25 cellular contexts compared by ENCODE assay signal in genomic region chr5:110815916-110816605, GRCh38.
DNase-seq lines count a peak whose midpoint lies in the region; ATAC-seq, FAIRE-seq and TF ChIP-seq lines count a peak whose summit lies in the region.
"Had no signal": no experiment of that assay in that cellular context is flagged by ENCODE, and none has a peak within 500 bp of the region (broad histone marks: within the 10 kb centered on the region; RNA-seq: fewer than 3 reads in every experiment).

No MANE protein-coding gene starts in this region.

- no peaks in the 10 kb centered on the region for H3K9me3 ChIP-seq in lower lobe of right lung
- peaks cover 0 to 7% (median 0%) of the 10 kb centered on the region in 4 donors for H3K9me3 ChIP-seq in sigmoid colon
- H3K9me3 ChIP-seq: vagina had no signal

- TF ChIP-seq POLR2A in sigmoid colon (IDR thresholded peaks at IDR 0.05) = no peak

- no peak overlapping the region for H3K4me3 Mint-ChIP-seq in osteocyte (ENCODE audit: unreplicated experiment)
- H3K4me3 Mint-ChIP-seq: activated B cell treated with CpG ODN at 0.5 μM for 24 hours; memory B cell; natural killer cell; T-helper 1 cell treated with Interleukin-12 subunit alpha and Interleukin-12 subunit beta and Interleukin-4 antibody, amounts not matched to agents 30 μg/mL and 1 μg/mL, for 36 hours had no signal

- H3K27me3 ChIP-seq in bronchial epithelial cell (ENCODE audit: control insufficient read depth, insufficient read depth, low read length) (no peaks in the 10 kb centered on the region), lower lobe of right lung (ENCODE audit: low read depth) (no peaks in the 10 kb centered on the region), sigmoid colon (no peaks in the 10 kb centered on the region)
- H3K27me3 ChIP-seq: heart right ventricle, vagina had no signal

- peak; percentile 61 to 86 for ATAC-seq in lower lobe of right lung
- ATAC-seq in GM21390 (IDR thresholded peaks at IDR 0.05; ENCODE audit: unreplicated experiment) = no peak
- ATAC-seq: heart right ventricle, natural killer cell had no signal

- no peak for TF ChIP-seq EP300 in sigmoid colon (IDR thresholded peaks at IDR 0.05)

- H3K4me3 ChIP-seq in bronchial epithelial cell (ENCODE audit: low read depth, low read length) (no peak overlapping the region), lower lobe of right lung (no peak overlapping the region), sigmoid colon (no peak overlapping the region)
- H3K4me3 ChIP-seq: heart right ventricle, vagina had no signal

- H3K9me3 Mint-ChIP-seq in osteocyte (ENCODE audit: unreplicated experiment) = peaks cover 9% of the 10 kb centered on the region
- H3K9me3 Mint-ChIP-seq: T-helper 1 cell treated with Interleukin-12 subunit alpha and Interleukin-12 subunit beta and Interleukin-4 antibody, amounts not matched to agents 30 μg/mL and 1 μg/mL, for 36 hours had no signal

- H3K36me3 Mint-ChIP-seq in osteocyte (ENCODE audit: unreplicated experiment) = no peaks in the 10 kb centered on the region
- H3K36me3 Mint-ChIP-seq: memory B cell, natural killer cell had no signal

- peaks cover 20% of the 10 kb centered on the region for H3K27me3 Mint-ChIP-seq in osteocyte (ENCODE audit: unreplicated experiment)
- H3K27me3 Mint-ChIP-seq: activated B cell treated with CpG ODN at 0.5 μM for 24 hours had no signal

- no peaks in the 10 kb centered on the region for H3K36me3 ChIP-seq in bronchial epithelial cell (ENCODE audit: control insufficient read depth, insufficient read depth, low read length)
- H3K36me3 ChIP-seq in lower lobe of right lung = no peaks in the 10 kb centered on the region
- no peaks in the 10 kb centered on the region for H3K36me3 ChIP-seq in sigmoid colon
- H3K36me3 ChIP-seq: heart right ventricle, vagina had no signal

- FAIRE-seq in bronchial epithelial cell (lab: Jason Lieb, UNC) = no peak
- no peak for FAIRE-seq in HTR-8/SVneo (lab: Jason Lieb, UNC)
- FAIRE-seq: G401.6, small intestine had no signal

- no peak overlapping the region for H3K27ac Mint-ChIP-seq in osteocyte (ENCODE audit: unreplicated experiment)
- H3K27ac Mint-ChIP-seq: activated B cell treated with CpG ODN at 0.5 μM for 24 hours; memory B cell; natural killer cell; T-helper 1 cell treated with Interleukin-12 subunit alpha and Interleukin-12 subunit beta and Interleukin-4 antibody, amounts not matched to agents 30 μg/mL and 1 μg/mL, for 36 hours had no signal

- peak; percentile 15 for DNase-seq in EL
- peak; percentile 38 for DNase-seq in MV-4-11 (lab: John Stamatoyannopoulos, UW)
- peak; percentile 72 for DNase-seq in bronchial epithelial cell (ENCODE audit: low read depth)
- no peak for DNase-seq in lower lobe of right lung
- DNase-seq in HTR-8/SVneo (ENCODE audit: insufficient read length, low spot score) = no peak
- no peak for DNase-seq in sigmoid colon
- DNase-seq in osteocyte (ENCODE audit: extremely low spot score, unreplicated experiment) = no peak
- DNase-seq: activated B cell treated with CpG ODN at 0.5 μM for 24 hours; activated CD8-positive, alpha-beta memory T cell treated with anti-CD3 and anti-CD28 coated beads for 24 hours; caudate nucleus; effector CD4-positive, alpha-beta T cell; heart right ventricle; natural killer cell; NCI-H1694; NCI-H446; posterior cingulate gyrus; SHP77 treated with DMSO at 0.1 percent for 48 hours; small intestine; stimulated activated CD4-positive, alpha-beta T cell treated with anti-CD3 and anti-CD28 coated beads, Interleukin-4, amount 100 ng/mL, for 4 hours; substantia nigra had no signal

- no peaks in the 10 kb centered on the region for H3K4me1 Mint-ChIP-seq in osteocyte (ENCODE audit: unreplicated experiment)
- H3K4me1 Mint-ChIP-seq: activated B cell treated with CpG ODN at 0.5 μM for 24 hours, memory B cell, natural killer cell had no signal

- WGBS in sigmoid colon, 2 donors = 45 to 56% methylated on average over 1 of the region's 1 CpG

- TF ChIP-seq CTCF in bronchial epithelial cell (IDR thresholded peaks at IDR 0.05; ENCODE audit: insufficient read depth, low read length, severe bottlenecking) (no peak), lower lobe of right lung (IDR thresholded peaks at IDR 0.05) (no peak), sigmoid colon (IDR thresholded peaks at IDR 0.05) (no peak), osteocyte (IDR thresholded peaks at IDR 0.05) (no peak)

- H3K4me1 ChIP-seq in lower lobe of right lung = peaks cover 4% of the 10 kb centered on the region
- H3K4me1 ChIP-seq in sigmoid colon = no peaks in the 10 kb centered on the region
- H3K4me1 ChIP-seq: heart right ventricle had no signal

- H3K27ac ChIP-seq in lower lobe of right lung (no peak overlapping the region), sigmoid colon (no peak overlapping the region)
- H3K27ac ChIP-seq: heart right ventricle, vagina had no signal

- intact Hi-C loops in lower lobe of right lung (cut with DNase I) = no loop called here
- intact Hi-C loops in sigmoid colon (cut with DNase I) = no loop called here

Comparison
In these comparisons a context has a peak if more than half of its experiments do, and no peak if none do; other contexts are left out.
1. DNase-seq: peak in EL (single experiment), MV-4-11 (single experiment) and bronchial epithelial cell (single experiment); none in lower lobe of right lung (single experiment), HTR-8/SVneo (single experiment), sigmoid colon (single experiment) and osteocyte (single experiment).